In genomic region chr2:30400151-30400954, GRCh38 we compare ENCODE assay signal across 28 cellular contexts. TPM values are rescaled to one million over a fixed set of nuclear protein-coding genes. Genes with fewer than 3 reads are reported as not detected.
DNase-seq lines count a peak whose midpoint lies in the region; ATAC-seq and TF ChIP-seq lines count a peak whose summit lies in the region.
"Had no signal": no experiment of that assay in that cellular context is flagged by ENCODE, and none has a peak within 500 bp of the region (broad histone marks: within the 10 kb centered on the region; RNA-seq: fewer than 3 reads in every experiment).

No MANE protein-coding gene starts in this region.

- H3K27me3 ChIP-seq in rectal smooth muscle tissue (ENCODE audit: control insufficient read depth, insufficient read depth, low read length) (no peaks in the 10 kb centered on the region), H7 (ENCODE audit: control insufficient read depth, insufficient read depth, low read length) (no peaks in the 10 kb centered on the region)
- H3K27me3 ChIP-seq: cardiac muscle cell, left lung, tibial nerve had no signal

- H3K4me3 Mint-ChIP-seq in activated T-cell treated with anti-CD3 and anti-CD28 coated beads, Interleukin-2, amount 50 U/mL, for 4 hours: no peak overlapping the region
- H3K4me3 Mint-ChIP-seq: activated naive CD8-positive, alpha-beta T cell treated with anti-CD3 and anti-CD28 coated beads, Interleukin-2, amount 10 ng/mL, durations not matched to agents 7 days and 5 days; dendritic cell treated with granulocyte-macrophage colony-stimulating factor and Interleukin-4, amounts not matched to agents 40 ng/mL and 50 ng/mL, for 4 days had no signal

- no peaks in the 10 kb centered on the region for H3K9me3 Mint-ChIP-seq in activated T-cell treated with anti-CD3 and anti-CD28 coated beads, Interleukin-2, amount 50 U/mL, for 4 hours
- H3K9me3 Mint-ChIP-seq: activated naive CD8-positive, alpha-beta T cell treated with anti-CD3 and anti-CD28 coated beads, Interleukin-2, amount 10 ng/mL, durations not matched to agents 7 days and 5 days; dendritic cell treated with granulocyte-macrophage colony-stimulating factor and Interleukin-4, amounts not matched to agents 40 ng/mL and 50 ng/mL, for 4 days had no signal

- TF ChIP-seq CTCF in coronary artery (IDR thresholded peaks at IDR 0.05): no peak

- no peaks in the 10 kb centered on the region for H3K36me3 ChIP-seq in rectal smooth muscle tissue (ENCODE audit: control insufficient read depth, insufficient read depth, low read length)
- H3K36me3 ChIP-seq in H7 (replicated peaks; ENCODE audit: control insufficient read depth, insufficient read depth, low read length): no peaks in the 10 kb centered on the region
- H3K36me3 ChIP-seq: cardiac muscle cell, left lung, neutrophil, tibial nerve, WERI-Rb-1 had no signal

- H3K4me1 Mint-ChIP-seq in activated T-cell treated with anti-CD3 and anti-CD28 coated beads, Interleukin-2, amount 50 U/mL, for 4 hours (ENCODE audit: low read depth): peaks cover 10% of the 10 kb centered on the region

- ATAC-seq in activated T-cell treated with anti-CD3 and anti-CD28 coated beads, Interleukin-2, amount 50 U/mL, for 4 hours: no peak
- no peak for ATAC-seq in GM21367 (IDR thresholded peaks at IDR 0.05; ENCODE audit: unreplicated experiment)
- ATAC-seq: left lung had no signal

- H3K27me3 Mint-ChIP-seq in activated T-cell treated with anti-CD3 and anti-CD28 coated beads, Interleukin-2, amount 50 U/mL, for 4 hours (ENCODE audit: low read depth): no peaks in the 10 kb centered on the region
- H3K27me3 Mint-ChIP-seq: activated naive CD8-positive, alpha-beta T cell treated with anti-CD3 and anti-CD28 coated beads, Interleukin-2, amount 10 ng/mL, durations not matched to agents 7 days and 5 days had no signal

- H3K4me1 ChIP-seq in rectal smooth muscle tissue (ENCODE audit: control insufficient read depth, insufficient read depth, low read length): peaks cover 19% of the 10 kb centered on the region
- H3K4me1 ChIP-seq: left lung had no signal

- no peaks in the 10 kb centered on the region for H3K36me3 Mint-ChIP-seq in activated T-cell treated with anti-CD3 and anti-CD28 coated beads, Interleukin-2, amount 50 U/mL, for 4 hours (ENCODE audit: insufficient read depth)
- H3K36me3 Mint-ChIP-seq: activated naive CD8-positive, alpha-beta T cell treated with anti-CD3 and anti-CD28 coated beads, Interleukin-2, amount 10 ng/mL, durations not matched to agents 7 days and 5 days had no signal

- peak overlapping the region; percentile 38 to 43 for H3K27ac ChIP-seq in coronary artery
- peak overlapping the region; percentile 15 for H3K27ac ChIP-seq in rectal smooth muscle tissue (ENCODE audit: low read depth, low read length)
- H3K27ac ChIP-seq: cardiac muscle cell, left lung, neutrophil, tibial nerve, WERI-Rb-1 had no signal

- DNase-seq in AG20443 (ENCODE audit: low spot score) (peak; percentile 47), ELF-1 (ENCODE audit: low read depth, low spot score) (peak; percentile 40), coronary artery (ENCODE audit: low spot score) (no peak), H7 (no peak)
- DNase-seq in activated T-cell treated with anti-CD3 and anti-CD28 coated beads, Interleukin-2, amount 50 U/mL, for 4 hours: no peak
- DNase-seq: activated CD4-positive, alpha-beta T cell treated with anti-CD3 and anti-CD28 coated beads for 4 hours; activated effector memory CD4-positive, alpha-beta T cell treated with Interleukin-2 at 50 U/mL for 16 hours; activated naive CD8-positive, alpha-beta T cell treated with anti-CD3 and anti-CD28 coated beads, Interleukin-2, amount 10 ng/mL, durations not matched to agents 7 days and 5 days; activated T-cell treated with anti-CD3 and anti-CD28 coated beads for 4 hours; foreskin fibroblast; head of caudate nucleus; islet precursor cell; KG1; left lung; MM.1S; NCI-H1417 treated with DMSO at 0.1 percent for 48 hours; NCI-H2081; NCI-H82; stimulated activated CD4-positive, alpha-beta T cell treated with anti-CD3 and anti-CD28 coated beads, Interleukin-4, amount 100 ng/mL, for 1 hour; SW 1271; T-helper 9 cell; WERI-Rb-1 had no signal

- no peak overlapping the region for H3K9ac ChIP-seq in rectal smooth muscle tissue (ENCODE audit: low read length)

- H3K4me3 ChIP-seq in coronary artery (no peak overlapping the region), rectal smooth muscle tissue (ENCODE audit: low read length) (no peak overlapping the region), H7 (ENCODE audit: insufficient read depth, low read depth, low read length) (no peak overlapping the region)
- H3K4me3 ChIP-seq: cardiac muscle cell, left lung, tibial nerve had no signal

RNA-seq across cellular contexts. Expression of gene LCLAT1, which starts 46.7 kb away (rescaled TPM):
- total RNA-seq in H7 (2014; rRNA removed; shearing (Covaris generic)): 9.6 and 10.5 TPM in 2 replicates
- total RNA-seq in activated T-cell treated with anti-CD3 and anti-CD28 coated beads, Interleukin-2, amount 50 U/mL, for 4 hours: 10 to 100 TPM; 24.3 to 27.4 (median 26.2) TPM

Comparison
In these comparisons a context has a peak if more than half of its experiments do, and no peak if none do; other contexts are left out.
1. DNase-seq: peak in AG20443 (single experiment) and ELF-1 (single experiment); none in coronary artery (single experiment), H7 (single experiment) and activated T-cell treated with anti-CD3 and anti-CD28 coated beads, Interleukin-2, amount 50 U/mL, for 4 hours (single experiment).